In genomic region chr21:31509108-31510017, GRCh38 we compare ENCODE assay signal across 8 cellular contexts.
A peak's percentile ranks its signal among the peaks of the same experiment; 100 is the strongest.
DNase-seq lines count a peak whose midpoint lies in the region; ATAC-seq and TF ChIP-seq lines count a peak whose summit lies in the region.

No MANE protein-coding gene starts in this region.

- peaks cover 46% of the 10 kb centered on the region for H3K4me1 Mint-ChIP-seq in activated CD8-positive, alpha-beta T cell treated with anti-CD3 and anti-CD28 coated beads, Interleukin-2, amount 10 ng/mL, durations not matched to agents 7 days and 5 days (ENCODE audit: low read depth)

- ATAC-seq in activated CD8-positive, alpha-beta T cell treated with anti-CD3 and anti-CD28 coated beads, Interleukin-2, amount 10 ng/mL, durations not matched to agents 7 days and 5 days = peak; percentile 87

- DNase-seq in HEK293T (ENCODE audit: extremely low spot score) (peak; percentile 81), NCI-H345 (lab: John Stamatoyannopoulos, UW) (peak; percentile 95), epithelial cell of prostate (ENCODE audit: low read depth, low spot score) (peak; percentile 49), cardiac septum (ENCODE audit: low spot score) (no peak), left ventricle myocardium inferior (no peak)
- peak; percentile 90 for DNase-seq in activated CD8-positive, alpha-beta T cell treated with anti-CD3 and anti-CD28 coated beads, Interleukin-2, amount 10 ng/mL, durations not matched to agents 7 days and 5 days
- DNase-seq in stimulated activated CD4-positive, alpha-beta T cell treated with anti-CD3 and anti-CD28 coated beads, Interleukin-4, amount 100 ng/mL, for 4 hours = peak; percentile 76 to 83

- intact Hi-C loops in cardiac septum (cut with DNase I) (no loop called here), left ventricle myocardium inferior (cut with micrococcal nuclease) (no loop called here)

- CTCF ChIA-PET in HEK293T (lab: Yijun Ruan, JAX) = no interaction called here
- CTCF ChIA-PET in activated CD8-positive, alpha-beta T cell treated with anti-CD3 and anti-CD28 coated beads, Interleukin-2, amount 10 ng/mL, durations not matched to agents 7 days and 5 days (lab: Charles Lee) = interaction anchor here (0.6 to 1.2 kb wide), 3 partner anchors 16 to 124 kb away, joined by 3 to 5 read pairs (median 4); no protein-coding TSS in a partner anchor

- no peaks in the 10 kb centered on the region for H3K27me3 Mint-ChIP-seq in activated CD8-positive, alpha-beta T cell treated with anti-CD3 and anti-CD28 coated beads, Interleukin-2, amount 10 ng/mL, durations not matched to agents 7 days and 5 days (ENCODE audit: low read depth)

- no peaks in the 10 kb centered on the region for H3K9me3 Mint-ChIP-seq in activated CD8-positive, alpha-beta T cell treated with anti-CD3 and anti-CD28 coated beads, Interleukin-2, amount 10 ng/mL, durations not matched to agents 7 days and 5 days (ENCODE audit: insufficient read depth)

- no peaks in the 10 kb centered on the region for H3K36me3 Mint-ChIP-seq in activated CD8-positive, alpha-beta T cell treated with anti-CD3 and anti-CD28 coated beads, Interleukin-2, amount 10 ng/mL, durations not matched to agents 7 days and 5 days (ENCODE audit: low read depth)

- no peak overlapping the region for H3K4me3 ChIP-seq in left ventricle myocardium inferior

- no peaks in the 10 kb centered on the region for H3K9me3 ChIP-seq in left ventricle myocardium inferior (replicated peaks)

- H3K27me3 ChIP-seq in left ventricle myocardium inferior (ENCODE audit: low read depth) = peaks cover 14% of the 10 kb centered on the region

- POLR2A ChIA-PET in HEK293T (lab: Yijun Ruan, JAX) = interaction anchor here (2.2 kb wide), 1 partner anchor 50 kb away, joined by 7 read pairs; no protein-coding TSS in a partner anchor
- POLR2A ChIA-PET in activated CD8-positive, alpha-beta T cell treated with anti-CD3 and anti-CD28 coated beads, Interleukin-2, amount 10 ng/mL, durations not matched to agents 7 days and 5 days (lab: Charles Lee) = no interaction called here

- no peaks in the 10 kb centered on the region for H3K4me1 ChIP-seq in left ventricle myocardium inferior

- H3K27ac ChIP-seq in epithelial cell of prostate = peak overlapping the region; percentile 36
- no peak overlapping the region for H3K27ac ChIP-seq in left ventricle myocardium inferior (replicated peaks)

- H3K4me3 Mint-ChIP-seq in activated CD8-positive, alpha-beta T cell treated with anti-CD3 and anti-CD28 coated beads, Interleukin-2, amount 10 ng/mL, durations not matched to agents 7 days and 5 days = peak overlapping the region; percentile 12

- H3K27ac Mint-ChIP-seq in activated CD8-positive, alpha-beta T cell treated with anti-CD3 and anti-CD28 coated beads, Interleukin-2, amount 10 ng/mL, durations not matched to agents 7 days and 5 days = peak overlapping the region; percentile 86

- no peaks in the 10 kb centered on the region for H3K36me3 ChIP-seq in left ventricle myocardium inferior

- TF ChIP-seq CTCF in GM12872 (IDR thresholded peaks at IDR 0.05; ENCODE audit: insufficient read depth, low read depth, low read length) (peak; percentile 49; the same call in 2 of the 3 replicates), left ventricle myocardium inferior (IDR thresholded peaks at IDR 0.05; ENCODE audit: borderline replicate concordance) (no peak)

TF ChIP-seq in HEK293T, 16 proteins besides CTCF, POLR2A, EP300 and RAD21:
- TF ChIP-seq ARNT (IDR thresholded peaks at IDR 0.05) (no peak), L3MBTL2 (conservative IDR thresholded peaks at IDR 0.05) (peak; percentile 76), HDGF (IDR thresholded peaks at IDR 0.05; ENCODE audit: borderline replicate concordance) (no peak), BHLHE40 (IDR thresholded peaks at IDR 0.05; ENCODE audit: borderline replicate concordance) (no peak), CTBP1 (IDR thresholded peaks at IDR 0.05; ENCODE audit: borderline replicate concordance) (no peak)

Comparison
In these comparisons a context has a peak if more than half of its experiments do, and no peak if none do; other contexts are left out.
1. DNase-seq: peak in HEK293T (single experiment), NCI-H345 (single experiment), activated CD8-positive, alpha-beta T cell treated with anti-CD3 and anti-CD28 coated beads, Interleukin-2, amount 10 ng/mL, durations not matched to agents 7 days and 5 days (single experiment), epithelial cell of prostate (single experiment) and stimulated activated CD4-positive, alpha-beta T cell treated with anti-CD3 and anti-CD28 coated beads, Interleukin-4, amount 100 ng/mL, for 4 hours (2 of 2); none in cardiac septum (single experiment) and left ventricle myocardium inferior (single experiment).